Comparison of ENCODE assay signal across 1 cellular context in the genomic region with DNA sequence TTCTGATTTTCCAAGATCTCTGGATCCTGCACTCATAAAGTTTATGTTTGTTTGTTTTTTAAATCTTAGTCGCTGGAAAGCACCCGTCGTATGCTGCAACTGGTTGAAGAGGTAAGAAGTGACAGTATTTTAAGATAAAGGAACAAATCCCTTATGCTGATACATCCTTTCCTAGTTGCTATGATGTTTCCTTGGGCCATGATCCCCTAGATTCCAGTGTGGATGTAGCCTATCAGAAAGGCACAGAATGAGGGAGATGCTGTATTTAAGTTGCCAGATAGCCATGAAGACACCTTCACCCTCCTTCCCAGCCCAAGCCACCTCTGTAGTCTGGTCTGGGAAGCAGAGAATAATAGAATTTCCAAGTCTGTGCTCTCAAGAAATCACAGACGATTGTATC.
TF ChIP-seq lines count a peak whose summit lies in the region.

No MANE protein-coding gene starts in this region.

TF ChIP-seq in SK-N-SH, 30 proteins besides CTCF, POLR2A, EP300 and RAD21 (continued from another document):
- no peak for TF ChIP-seq FOSL2 (IDR thresholded peaks at IDR 0.05; ENCODE audit: borderline replicate concordance, low read depth)
- no peak for TF ChIP-seq ELF1 (IDR thresholded peaks at IDR 0.05)
TF ChIP-seq in SK-N-SH: peak in this region for 0.
